Comparison of ENCODE assay signal across 8 cellular contexts in the genomic region with DNA sequence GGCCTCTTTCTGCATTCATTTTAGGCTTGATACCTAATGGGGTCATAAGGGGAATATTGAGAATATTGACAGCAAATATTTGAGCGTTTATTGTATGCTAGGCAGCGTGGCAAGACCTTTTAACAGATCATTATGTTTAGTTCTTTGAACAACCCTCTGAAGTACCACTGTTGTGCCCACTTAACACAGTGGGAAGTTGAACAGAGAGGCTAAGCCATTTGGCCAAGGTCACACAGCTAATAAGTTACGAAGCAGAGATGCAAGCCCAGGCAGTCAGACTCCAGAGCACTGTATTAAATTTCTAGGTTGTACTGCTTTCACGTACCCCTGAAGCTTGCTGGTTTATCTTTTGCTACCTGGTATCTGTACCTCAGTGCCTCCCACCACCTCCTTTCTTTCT. TPM values are rescaled to one million over a fixed set of nuclear protein-coding genes. Genes with fewer than 3 reads are reported as not detected.
A peak's percentile ranks its signal among the peaks of the same experiment; 100 is the strongest.
DNase-seq lines count a peak whose midpoint lies in the region; ATAC-seq and TF ChIP-seq lines count a peak whose summit lies in the region.

No MANE protein-coding gene starts in this region.

- H3K36me3 Mint-ChIP-seq in activated CD8-positive, alpha-beta T cell treated with anti-CD3 and anti-CD28 coated beads for 36 hours (ENCODE audit: low read depth) = peaks cover 41% of the 10 kb centered on the region

- CTCF ChIA-PET in HEK293 (lab: Yijun Ruan, JAX) = interaction anchor here (0.6 to 1.8 kb wide), 6 partner anchors 9 to 145 kb away, joined by 3 to 4 read pairs (median 3); no protein-coding TSS in a partner anchor
- CTCF ChIA-PET in activated CD8-positive, alpha-beta T cell treated with anti-CD3 and anti-CD28 coated beads for 36 hours (lab: Charles Lee) = interaction anchor here (0.9 to 2.8 kb wide), 6 partner anchors 11 to 119 kb away, joined by 3 to 16 read pairs (median 4); no protein-coding TSS in a partner anchor

- H3K4me3 ChIP-seq in HEK293 (ENCODE audit: low read depth, low read length) (peak overlapping the region; percentile 99), iPS-11a (ENCODE audit: low read depth, low read length) (peak overlapping the region; percentile 87), spleen (peak overlapping the region; percentile 79 to 98 (median 90))

- intact Hi-C loops in activated CD8-positive, alpha-beta T cell treated with anti-CD3 and anti-CD28 coated beads for 36 hours (cut with micrococcal nuclease) = loop anchor here (5.0 kb wide), 3 partner anchors 45 to 75 kb away; no protein-coding TSS in a partner anchor
- intact Hi-C loops in spleen (cut with DNase I; ENCODE audit: low total_unique reads) = no loop called here

- H3K9me3 ChIP-seq in HEK293 (ENCODE audit: control insufficient read depth, insufficient read depth, low read depth, low read length) = no peaks in the 10 kb centered on the region
- no peaks in the 10 kb centered on the region for H3K9me3 ChIP-seq in spleen

- H3K4me1 Mint-ChIP-seq in activated CD8-positive, alpha-beta T cell treated with anti-CD3 and anti-CD28 coated beads for 36 hours (ENCODE audit: low read depth) = peaks cover 56% of the 10 kb centered on the region

- WGBS in spleen, 5 donors = 19 to 28% (median 24%) methylated on average over 4 of the region's 4 CpGs

- POLR2A ChIA-PET in HEK293 (lab: Yijun Ruan, JAX) = interaction anchor here (0.6 kb wide), 1 partner anchor 47 kb away, joined by 7 read pairs; no protein-coding TSS in a partner anchor
- POLR2A ChIA-PET in activated CD8-positive, alpha-beta T cell treated with anti-CD3 and anti-CD28 coated beads for 36 hours (lab: Charles Lee) = interaction anchor here (0.7 to 2.0 kb wide), 14 partner anchors 9 to 152 kb away, joined by 3 to 9 read pairs (median 3); a partner anchor contains a TSS

- H3K27ac Mint-ChIP-seq in activated CD8-positive, alpha-beta T cell treated with anti-CD3 and anti-CD28 coated beads for 36 hours = peak overlapping the region; percentile 97

- ATAC-seq in activated CD8-positive, alpha-beta T cell treated with anti-CD3 and anti-CD28 coated beads for 36 hours = no peak
- ATAC-seq in HG03025 (IDR thresholded peaks at IDR 0.05; ENCODE audit: low FRiP score, unreplicated experiment) = no peak

- H3K4me3 Mint-ChIP-seq in activated CD8-positive, alpha-beta T cell treated with anti-CD3 and anti-CD28 coated beads for 36 hours = peak overlapping the region; percentile 100

- H3K27ac ChIP-seq in HEK293 (ENCODE audit: extremely low read depth, low read depth, low read length) (no peak overlapping the region), spleen (peak overlapping the region in 7 of 8 donors; percentile 94 to 98 (median 96))

- H3K36me3 ChIP-seq in HEK293 (ENCODE audit: control insufficient read depth in 2 of 2, insufficient read depth in 1 of 2, low read length in 2 of 2) (peaks cover 0 to 5% of the 10 kb centered on the region in 2 experiments; a peak in 1 of 3 replicates), spleen (no peaks in the 10 kb centered on the region)

- TF ChIP-seq POLR2A in spleen (IDR thresholded peaks at IDR 0.05) = no peak

- TF ChIP-seq CTCF in HEK293 (tag by site-specific recombination; IDR thresholded peaks at IDR 0.05) (no peak), spleen (IDR thresholded peaks at IDR 0.05 in 8 of 11, conservative IDR thresholded peaks at IDR 0.05 in 3 of 11) (no peak)
- no peak for TF ChIP-seq CTCF in activated CD8-positive, alpha-beta T cell treated with anti-CD3 and anti-CD28 coated beads for 36 hours (IDR thresholded peaks at IDR 0.05)

- H3K27me3 ChIP-seq in spleen (replicated peaks in 1 of 7) = no peaks in the 10 kb centered on the region

- H3K4me1 ChIP-seq in HEK293 (ENCODE audit: control insufficient read depth, insufficient read depth, low read length) (no peaks in the 10 kb centered on the region), spleen (peaks cover 41 to 62% (median 60%) of the 10 kb centered on the region in 6 donors)

- DNase-seq in activated CD8-positive, alpha-beta T cell treated with anti-CD3 and anti-CD28 coated beads for 36 hours = no peak
- DNase-seq in spleen (no peak), DMS153 treated with DMSO at 0.1 percent for 48 hours (lab: John Stamatoyannopoulos, UW; ENCODE audit: unreplicated experiment) (no peak), SHP77 treated with DMSO at 0.1 percent for 48 hours (lab: John Stamatoyannopoulos, UW) (no peak), NCI-H2227 (lab: John Stamatoyannopoulos, UW; ENCODE audit: unreplicated experiment) (no peak)

- H3K9me3 Mint-ChIP-seq in activated CD8-positive, alpha-beta T cell treated with anti-CD3 and anti-CD28 coated beads for 36 hours = no peaks in the 10 kb centered on the region

- no peaks in the 10 kb centered on the region for H3K27me3 Mint-ChIP-seq in activated CD8-positive, alpha-beta T cell treated with anti-CD3 and anti-CD28 coated beads for 36 hours

TF ChIP-seq in HEK293, 187 proteins besides CTCF, POLR2A, EP300 and RAD21:
- TF ChIP-seq EGR2 (tag by site-specific recombination; IDR thresholded peaks at IDR 0.05; ENCODE audit: low read depth) (no peak), ZNF768 (tag by site-specific recombination; IDR thresholded peaks at IDR 0.05) (peak; percentile 96), BCL11B (tag by site-specific recombination; IDR thresholded peaks at IDR 0.05; ENCODE audit: low read depth) (no peak), ZNF221 (tag by site-specific recombination; IDR thresholded peaks at IDR 0.05; ENCODE audit: borderline replicate concordance) (no peak), ZNF621 (tag by site-specific recombination; IDR thresholded peaks at IDR 0.05) (no peak), HOXC10 (CRISPR knock-in tag; IDR thresholded peaks at IDR 0.05) (no peak), KLF9 (tag by site-specific recombination; IDR thresholded peaks at IDR 0.05; ENCODE audit: low read depth) (no peak)

RNA-seq across cellular contexts. Expression of a gene that starts 1.1 kb away (rescaled TPM):
- 100 to 1,000 TPM; 304 to 322 TPM for total RNA-seq in activated CD8-positive, alpha-beta T cell treated with anti-CD3 and anti-CD28 coated beads for 36 hours
- 100 to 1,000 TPM; 133 to 227 (median 199) TPM for total RNA-seq in spleen
- polyA plus RNA-seq in spleen = 100 to 1,000 TPM in 2 of 3 donors, 10 to 100 TPM in 1; 82.3 to 150 (median 114) TPM
